Comparison of ENCODE assay signal across 9 cellular contexts in genomic region chr3:108208831-108209230, GRCh38. TPM values are rescaled to one million over a fixed set of nuclear protein-coding genes. Genes with fewer than 3 reads are reported as not detected.
DNase-seq lines count a peak whose midpoint lies in the region; ATAC-seq and TF ChIP-seq lines count a peak whose summit lies in the region.
"Had no signal": no experiment of that assay in that cellular context is flagged by ENCODE, and none has a peak within 500 bp of the region (broad histone marks: within the 10 kb centered on the region; RNA-seq: fewer than 3 reads in every experiment).

No MANE protein-coding gene starts in this region.

- H3K4me3 ChIP-seq in GM12865 (ENCODE audit: low read depth, low read length) (no peak overlapping the region), colonic mucosa (no peak overlapping the region)

- H3K9me3 ChIP-seq in colonic mucosa: no peaks in the 10 kb centered on the region

- H3K27me3 ChIP-seq in colonic mucosa: no peaks in the 10 kb centered on the region

- H3K9ac ChIP-seq in colonic mucosa (ENCODE audit: low read depth in 2 of 2, low read length in 2 of 2): no peak overlapping the region

- TF ChIP-seq CTCF in GM12865 (IDR thresholded peaks at IDR 0.05; ENCODE audit: insufficient read depth, low read depth, low read length, missing control alignments) (no peak), colonic mucosa (IDR thresholded peaks at IDR 0.05) (no peak)

- DNase-seq in GM12865 (ENCODE audit: low read depth) (peak; percentile 69), posterior cingulate gyrus (no peak), colonic mucosa (no peak), middle frontal gyrus (ENCODE audit: extremely low spot score, low spot score) (no peak), GM19238 (ENCODE audit: insufficient read length, low spot score) (no peak)
- DNase-seq: NCI-H1417 treated with DMSO at 0.1 percent for 48 hours had no signal

- ATAC-seq in GM19328 (IDR thresholded peaks at IDR 0.05; ENCODE audit: unreplicated experiment) (peak; percentile 49), HG02798 (IDR thresholded peaks at IDR 0.05; ENCODE audit: poor library complexity, unreplicated experiment) (peak; percentile 88), HG03520 (IDR thresholded peaks at IDR 0.05; ENCODE audit: unreplicated experiment) (peak; percentile 94)

- intact Hi-C loops in posterior cingulate gyrus (cut with DNase I): no loop called here
- intact Hi-C loops in colonic mucosa (cut with DNase I): no loop called here

- H3K36me3 ChIP-seq in colonic mucosa: no peaks in the 10 kb centered on the region

- no peak overlapping the region for H3K27ac ChIP-seq in colonic mucosa

- no peaks in the 10 kb centered on the region for H3K4me1 ChIP-seq in colonic mucosa

RNA-seq across cellular contexts. Expression of gene IFT57, which starts 13.4 kb away (rescaled TPM):
- 10 to 100 TPM; 42.2 to 67.5 TPM for total RNA-seq in colonic mucosa
